In the genomic region with DNA sequence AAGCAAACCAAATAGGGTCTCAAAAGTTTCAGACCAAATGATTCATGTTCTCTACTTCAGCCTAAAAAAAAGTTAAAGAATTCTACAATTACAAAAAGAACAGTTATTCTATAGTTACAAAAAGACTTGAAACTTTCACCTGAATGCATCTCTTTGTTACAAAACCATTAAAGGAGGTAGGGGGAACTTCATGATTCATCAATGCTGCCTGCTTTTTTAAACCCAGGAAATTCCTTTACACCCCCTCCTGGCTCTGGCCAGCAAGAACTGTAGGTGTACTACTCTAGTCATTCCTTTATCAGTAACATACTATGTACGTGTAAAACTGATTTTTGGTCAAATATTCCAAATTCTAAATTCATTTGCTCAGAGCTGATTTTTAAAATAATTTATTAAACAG, we compare ENCODE assay signal across 26 cellular contexts.
"Had no signal": no experiment of that assay in that cellular context is flagged by ENCODE, and none has a peak within 500 bp of the region (broad histone marks: within the 10 kb centered on the region; RNA-seq: fewer than 3 reads in every experiment).

No MANE protein-coding gene starts in this region.

- H3K27ac ChIP-seq: ascending aorta, epithelial cell of prostate, gastrocnemius medialis, pancreas, stomach, thyroid gland, upper lobe of left lung, vagina had no signal

- DNase-seq: activated CD4-positive, alpha-beta T cell treated with anti-CD3 and anti-CD28 coated beads for 36 hours; activated CD4-positive, alpha-beta T cell treated with anti-CD3 and anti-CD28 coated beads, Interleukin-2, amount 50 U/mL, for 48 hours; activated CD4-positive, CD25-positive, alpha-beta regulatory T cell; activated CD8-positive, alpha-beta memory T cell treated with anti-CD3 and anti-CD28 coated beads for 24 hours; activated effector memory CD4-positive, alpha-beta T cell treated with Interleukin-2 at 50 U/mL for 16 hours; activated naive CD4-positive, alpha-beta T cell treated with Interleukin-2 at 50 U/mL for 16 hours; activated naive CD8-positive, alpha-beta T cell treated with anti-CD3 and anti-CD28 coated beads for 36 hours; effector CD4-positive, alpha-beta T cell; gastrocnemius medialis; glutamatergic neuron; islet precursor cell; left colon; midbrain; naive thymus-derived CD4-positive, alpha-beta T cell; pancreas; right cardiac atrium; stimulated activated CD4-positive, alpha-beta T cell treated with anti-CD3 and anti-CD28 coated beads, Interleukin-15, amount 100 ng/mL, for 24 hours; stimulated activated CD4-positive, alpha-beta T cell treated with anti-CD3 and anti-CD28 coated beads, Interleukin-2, amount 100 ng/mL, for 24 hours; stimulated activated naive B cell treated with anti-CD40 and anti-IgM and Interleukin-4, amounts not matched to agents 10 μg/mL and 1 μg/mL and 100 μg/mL, for 72 hours; stomach; T-helper 1 cell; thyroid gland; upper lobe of left lung had no signal

- H3K4me3 ChIP-seq: ascending aorta, gastrocnemius medialis, pancreas, stomach, thyroid gland, upper lobe of left lung, vagina had no signal

- H3K36me3 ChIP-seq: ascending aorta, gastrocnemius medialis, pancreas, stomach, thyroid gland, upper lobe of left lung, vagina had no signal

- H3K9me3 ChIP-seq: ascending aorta, gastrocnemius medialis, pancreas, stomach, thyroid gland, upper lobe of left lung, vagina had no signal

- ATAC-seq: activated CD4-positive, alpha-beta T cell treated with anti-CD3 and anti-CD28 coated beads for 36 hours; gastrocnemius medialis; left colon; naive thymus-derived CD4-positive, alpha-beta T cell; pancreas; right cardiac atrium; stimulated activated naive B cell treated with anti-CD40 and anti-IgM and Interleukin-4, amounts not matched to agents 10 μg/mL and 1 μg/mL and 100 μg/mL, for 72 hours had no signal

- H3K27me3 ChIP-seq: ascending aorta, gastrocnemius medialis, pancreas, stomach, thyroid gland, upper lobe of left lung, vagina had no signal
